In genomic region chrX:135544338-135544948, GRCh38 we compare ENCODE assay signal across 10 cellular contexts. TPM values are rescaled to one million over a fixed set of nuclear protein-coding genes. Genes with fewer than 3 reads are reported as not detected.
DNase-seq lines count a peak whose midpoint lies in the region; ATAC-seq lines count a peak whose summit lies in the region.
"Had no signal": no experiment of that assay in that cellular context is flagged by ENCODE, and none has a peak within 500 bp of the region (broad histone marks: within the 10 kb centered on the region; RNA-seq: fewer than 3 reads in every experiment).

No MANE protein-coding gene starts in this region.

- no peaks in the 10 kb centered on the region for H3K27me3 Mint-ChIP-seq in CD4-positive, CD25-positive, alpha-beta regulatory T cell

- peak overlapping the region in 2 of 3 donors; percentile 16 to 22 for H3K27ac Mint-ChIP-seq in CD4-positive, CD25-positive, alpha-beta regulatory T cell

- H3K9me3 ChIP-seq in CD4-positive, CD25-positive, alpha-beta regulatory T cell (ENCODE audit: control insufficient read depth in 2 of 2, low read length in 2 of 2), result no peaks in the 10 kb centered on the region
- H3K9me3 ChIP-seq in duodenal mucosa (ENCODE audit: control insufficient read depth in 1 of 2, low read length in 2 of 2), result no peaks in the 10 kb centered on the region

- DNase-seq in CD4-positive, CD25-positive, alpha-beta regulatory T cell, result peak in 1 of 3 donors; percentile 26
- DNase-seq in stimulated activated CD4-positive, alpha-beta T cell treated with anti-CD3 and anti-CD28 coated beads, Interleukin-12 subunit alpha, Interleukin-12 subunit beta, amount 100 ng/mL, for 4 hours, result no peak
- DNase-seq in inferior parietal cortex (ENCODE audit: extremely low spot score), result no peak
- no peak for DNase-seq in NCI-H82 treated with DMSO at 0.1 percent for 48 hours (lab: John Stamatoyannopoulos, UW; ENCODE audit: unreplicated experiment)
- no peak for DNase-seq in stimulated activated CD4-positive, alpha-beta T cell treated with anti-CD3 and anti-CD28 coated beads, Interleukin-2, amount 100 ng/mL, for 24 hours
- DNase-seq: retina had no signal

- peaks cover 25% of the 10 kb centered on the region for H3K36me3 ChIP-seq in CD4-positive, CD25-positive, alpha-beta regulatory T cell (ENCODE audit: control insufficient read depth, insufficient read depth, low read length)
- no peaks in the 10 kb centered on the region for H3K36me3 ChIP-seq in duodenal mucosa (ENCODE audit: control insufficient read depth in 1 of 2, insufficient read depth in 2 of 2, low read length in 2 of 2)

- no peak overlapping the region for H3K4me3 Mint-ChIP-seq in CD4-positive, CD25-positive, alpha-beta regulatory T cell

- ATAC-seq in CD4-positive, CD25-positive, alpha-beta regulatory T cell (ENCODE audit: low read depth in 2 of 2), result peak in 1 of 2 donors; percentile 31
- ATAC-seq in GM19023 (IDR thresholded peaks at IDR 0.05; ENCODE audit: unreplicated experiment) (peak; percentile 78), HG03159 (IDR thresholded peaks at IDR 0.05; ENCODE audit: unreplicated experiment) (peak; percentile 61)
- ATAC-seq: esophagus mucosa had no signal

- peak overlapping the region; percentile 41 for H3K27ac ChIP-seq in CD4-positive, CD25-positive, alpha-beta regulatory T cell (ENCODE audit: insufficient read depth, low read length, poor library complexity, severe bottlenecking)
- no peak overlapping the region for H3K27ac ChIP-seq in duodenal mucosa (ENCODE audit: low read depth, low read length)

- peak overlapping the region; percentile 42 for H3K4me3 ChIP-seq in CD4-positive, CD25-positive, alpha-beta regulatory T cell (ENCODE audit: low read depth, low read length)
- H3K4me3 ChIP-seq in duodenal mucosa (ENCODE audit: low read depth in 1 of 2, low read length in 2 of 2), result peak overlapping the region; percentile 10 to 17

- peaks cover 8 to 25% (median 22%) of the 10 kb centered on the region in 4 donors for H3K4me1 Mint-ChIP-seq in CD4-positive, CD25-positive, alpha-beta regulatory T cell

- no peak overlapping the region for H3K9ac ChIP-seq in duodenal mucosa (ENCODE audit: low read depth in 1 of 2, low read length in 2 of 2)

- peaks cover 15% of the 10 kb centered on the region for H3K4me1 ChIP-seq in CD4-positive, CD25-positive, alpha-beta regulatory T cell (ENCODE audit: control insufficient read depth, insufficient read depth, low read length, poor library complexity, severe bottlenecking)
- peaks cover 4 to 6% of the 10 kb centered on the region in 2 donors for H3K4me1 ChIP-seq in duodenal mucosa (ENCODE audit: control insufficient read depth in 1 of 2, insufficient read depth in 2 of 2, low read length in 2 of 2)

- peaks cover 1% of the 10 kb centered on the region for H3K36me3 Mint-ChIP-seq in CD4-positive, CD25-positive, alpha-beta regulatory T cell

- H3K9me3 Mint-ChIP-seq in CD4-positive, CD25-positive, alpha-beta regulatory T cell, result peaks cover 0 to 1% (median 0%) of the 10 kb centered on the region in 7 donors

- H3K27me3 ChIP-seq in CD4-positive, CD25-positive, alpha-beta regulatory T cell (ENCODE audit: control insufficient read depth, insufficient read depth, low read length), result no peaks in the 10 kb centered on the region
- H3K27me3 ChIP-seq in duodenal mucosa (ENCODE audit: control insufficient read depth in 1 of 2, insufficient read depth in 2 of 2, low read length in 2 of 2), result no peaks in the 10 kb centered on the region

RNA-seq across cellular contexts. Expression of gene INTS6L, which starts 24.0 kb away (rescaled TPM):
- 28.4 TPM for total RNA-seq in CD4-positive, CD25-positive, alpha-beta regulatory T cell
- polyA plus RNA-seq in CD4-positive, CD25-positive, alpha-beta regulatory T cell, result 1 to 10 TPM; 5.7 to 7.2 (median 6.0) TPM
